In the genomic region with DNA sequence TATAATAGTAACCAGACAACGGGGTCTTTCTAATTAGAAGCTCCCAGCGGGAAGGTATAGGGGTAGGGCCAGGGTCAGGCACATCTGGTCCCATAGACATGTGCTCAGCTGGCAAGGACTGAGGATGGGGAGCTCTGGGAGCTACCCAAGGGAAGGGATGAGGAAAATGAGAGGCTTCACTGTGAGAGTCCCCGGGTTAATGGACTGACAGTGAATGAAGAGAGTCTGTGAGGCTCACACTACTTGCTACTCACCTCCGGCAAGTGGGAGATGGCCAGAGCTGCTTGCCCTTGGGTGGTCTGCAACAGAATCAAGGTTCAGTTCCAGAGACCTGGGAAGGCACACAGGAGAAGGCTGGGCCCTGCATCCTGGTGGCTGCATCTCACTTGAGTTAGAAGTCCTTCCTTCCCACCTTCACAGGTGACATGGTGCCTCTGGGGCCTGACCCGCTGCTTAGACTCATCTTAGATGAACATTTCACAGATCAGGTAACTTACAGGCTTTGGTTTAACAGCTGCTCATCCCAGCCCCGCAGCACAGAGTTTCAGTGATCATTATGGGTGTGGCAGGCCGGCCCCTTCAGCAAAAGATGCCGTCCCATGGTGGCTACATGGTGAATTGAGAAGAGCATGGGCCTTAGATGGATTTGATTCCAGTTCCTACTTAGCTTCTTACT, we compare ENCODE assay signal across 1 cellular context.
TF ChIP-seq lines count a peak whose summit lies in the region.

No MANE protein-coding gene starts in this region.

TF ChIP-seq in GM23338, 12 proteins besides CTCF, POLR2A, EP300 and RAD21 (continued from another document):
- TF ChIP-seq, protein P1, sequence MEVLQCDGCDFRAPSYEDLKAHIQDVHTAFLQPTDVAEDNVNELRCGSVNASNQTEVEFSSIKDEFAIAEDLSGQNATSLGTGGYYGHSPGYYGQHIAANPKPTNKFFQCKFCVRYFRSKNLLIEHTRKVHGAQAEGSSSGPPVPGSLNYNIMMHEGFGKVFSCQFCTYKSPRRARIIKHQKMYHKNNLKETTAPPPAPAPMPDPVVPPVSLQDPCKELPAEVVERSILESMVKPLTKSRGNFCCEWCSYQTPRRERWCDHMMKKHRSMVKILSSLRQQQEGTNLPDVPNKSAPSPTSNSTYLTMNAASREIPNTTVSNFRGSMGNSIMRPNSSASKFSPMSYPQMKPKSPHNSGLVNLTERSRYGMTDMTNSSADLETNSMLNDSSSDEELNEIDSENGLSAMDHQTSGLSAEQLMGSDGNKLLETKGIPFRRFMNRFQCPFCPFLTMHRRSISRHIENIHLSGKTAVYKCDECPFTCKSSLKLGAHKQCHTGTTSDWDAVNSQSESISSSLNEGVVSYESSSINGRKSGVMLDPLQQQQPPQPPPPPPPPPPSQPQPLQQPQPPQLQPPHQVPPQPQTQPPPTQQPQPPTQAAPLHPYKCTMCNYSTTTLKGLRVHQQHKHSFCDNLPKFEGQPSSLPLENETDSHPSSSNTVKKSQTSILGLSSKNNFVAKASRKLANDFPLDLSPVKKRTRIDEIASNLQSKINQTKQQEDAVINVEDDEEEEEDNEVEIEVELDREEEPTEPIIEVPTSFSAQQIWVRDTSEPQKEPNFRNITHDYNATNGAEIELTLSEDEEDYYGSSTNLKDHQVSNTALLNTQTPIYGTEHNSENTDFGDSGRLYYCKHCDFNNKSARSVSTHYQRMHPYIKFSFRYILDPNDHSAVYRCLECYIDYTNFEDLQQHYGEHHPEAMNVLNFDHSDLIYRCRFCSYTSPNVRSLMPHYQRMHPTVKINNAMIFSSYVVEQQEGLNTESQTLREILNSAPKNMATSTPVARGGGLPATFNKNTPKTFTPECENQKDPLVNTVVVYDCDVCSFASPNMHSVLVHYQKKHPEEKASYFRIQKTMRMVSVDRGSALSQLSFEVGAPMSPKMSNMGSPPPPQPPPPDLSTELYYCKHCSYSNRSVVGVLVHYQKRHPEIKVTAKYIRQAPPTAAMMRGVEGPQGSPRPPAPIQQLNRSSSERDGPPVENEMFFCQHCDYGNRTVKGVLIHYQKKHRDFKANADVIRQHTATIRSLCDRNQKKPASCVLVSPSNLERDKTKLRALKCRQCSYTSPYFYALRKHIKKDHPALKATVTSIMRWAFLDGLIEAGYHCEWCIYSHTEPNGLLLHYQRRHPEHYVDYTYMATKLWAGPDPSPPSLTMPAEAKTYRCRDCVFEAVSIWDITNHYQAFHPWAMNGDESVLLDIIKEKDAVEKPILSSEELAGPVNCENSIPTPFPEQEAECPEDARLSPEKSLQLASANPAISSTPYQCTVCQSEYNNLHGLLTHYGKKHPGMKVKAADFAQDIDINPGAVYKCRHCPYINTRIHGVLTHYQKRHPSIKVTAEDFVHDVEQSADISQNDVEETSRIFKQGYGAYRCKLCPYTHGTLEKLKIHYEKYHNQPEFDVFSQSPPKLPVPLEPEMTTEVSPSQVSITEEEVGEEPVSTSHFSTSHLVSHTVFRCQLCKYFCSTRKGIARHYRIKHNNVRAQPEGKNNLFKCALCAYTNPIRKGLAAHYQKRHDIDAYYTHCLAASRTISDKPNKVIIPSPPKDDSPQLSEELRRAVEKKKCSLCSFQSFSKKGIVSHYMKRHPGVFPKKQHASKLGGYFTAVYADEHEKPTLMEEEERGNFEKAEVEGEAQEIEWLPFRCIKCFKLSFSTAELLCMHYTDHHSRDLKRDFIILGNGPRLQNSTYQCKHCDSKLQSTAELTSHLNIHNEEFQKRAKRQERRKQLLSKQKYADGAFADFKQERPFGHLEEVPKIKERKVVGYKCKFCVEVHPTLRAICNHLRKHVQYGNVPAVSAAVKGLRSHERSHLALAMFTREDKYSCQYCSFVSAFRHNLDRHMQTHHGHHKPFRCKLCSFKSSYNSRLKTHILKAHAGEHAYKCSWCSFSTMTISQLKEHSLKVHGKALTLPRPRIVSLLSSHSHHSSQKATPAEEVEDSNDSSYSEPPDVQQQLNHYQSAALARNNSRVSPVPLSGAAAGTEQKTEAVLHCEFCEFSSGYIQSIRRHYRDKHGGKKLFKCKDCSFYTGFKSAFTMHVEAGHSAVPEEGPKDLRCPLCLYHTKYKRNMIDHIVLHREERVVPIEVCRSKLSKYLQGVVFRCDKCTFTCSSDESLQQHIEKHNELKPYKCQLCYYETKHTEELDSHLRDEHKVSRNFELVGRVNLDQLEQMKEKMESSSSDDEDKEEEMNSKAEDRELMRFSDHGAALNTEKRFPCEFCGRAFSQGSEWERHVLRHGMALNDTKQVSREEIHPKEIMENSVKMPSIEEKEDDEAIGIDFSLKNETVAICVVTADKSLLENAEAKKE (CRISPR knock-in tag; IDR thresholded peaks at IDR 0.05), result no peak
- TF ChIP-seq ZNF331 (CRISPR knock-in tag; IDR thresholded peaks at IDR 0.05; ENCODE audit: low read depth) (no peak), POLR2AphosphoS5 (IDR thresholded peaks at IDR 0.05; ENCODE audit: low read depth) (no peak), CREB1 (CRISPR knock-in tag; IDR thresholded peaks at IDR 0.05; ENCODE audit: low read depth) (no peak), EZH2phosphoT487 (IDR thresholded peaks at IDR 0.05; ENCODE audit: unreplicated experiment) (no peak)
- TF ChIP-seq, protein P2, sequence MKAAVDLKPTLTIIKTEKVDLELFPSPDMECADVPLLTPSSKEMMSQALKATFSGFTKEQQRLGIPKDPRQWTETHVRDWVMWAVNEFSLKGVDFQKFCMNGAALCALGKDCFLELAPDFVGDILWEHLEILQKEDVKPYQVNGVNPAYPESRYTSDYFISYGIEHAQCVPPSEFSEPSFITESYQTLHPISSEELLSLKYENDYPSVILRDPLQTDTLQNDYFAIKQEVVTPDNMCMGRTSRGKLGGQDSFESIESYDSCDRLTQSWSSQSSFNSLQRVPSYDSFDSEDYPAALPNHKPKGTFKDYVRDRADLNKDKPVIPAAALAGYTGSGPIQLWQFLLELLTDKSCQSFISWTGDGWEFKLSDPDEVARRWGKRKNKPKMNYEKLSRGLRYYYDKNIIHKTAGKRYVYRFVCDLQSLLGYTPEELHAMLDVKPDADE (IDR thresholded peaks at IDR 0.05), result no peak
- TF ChIP-seq, protein P3, sequence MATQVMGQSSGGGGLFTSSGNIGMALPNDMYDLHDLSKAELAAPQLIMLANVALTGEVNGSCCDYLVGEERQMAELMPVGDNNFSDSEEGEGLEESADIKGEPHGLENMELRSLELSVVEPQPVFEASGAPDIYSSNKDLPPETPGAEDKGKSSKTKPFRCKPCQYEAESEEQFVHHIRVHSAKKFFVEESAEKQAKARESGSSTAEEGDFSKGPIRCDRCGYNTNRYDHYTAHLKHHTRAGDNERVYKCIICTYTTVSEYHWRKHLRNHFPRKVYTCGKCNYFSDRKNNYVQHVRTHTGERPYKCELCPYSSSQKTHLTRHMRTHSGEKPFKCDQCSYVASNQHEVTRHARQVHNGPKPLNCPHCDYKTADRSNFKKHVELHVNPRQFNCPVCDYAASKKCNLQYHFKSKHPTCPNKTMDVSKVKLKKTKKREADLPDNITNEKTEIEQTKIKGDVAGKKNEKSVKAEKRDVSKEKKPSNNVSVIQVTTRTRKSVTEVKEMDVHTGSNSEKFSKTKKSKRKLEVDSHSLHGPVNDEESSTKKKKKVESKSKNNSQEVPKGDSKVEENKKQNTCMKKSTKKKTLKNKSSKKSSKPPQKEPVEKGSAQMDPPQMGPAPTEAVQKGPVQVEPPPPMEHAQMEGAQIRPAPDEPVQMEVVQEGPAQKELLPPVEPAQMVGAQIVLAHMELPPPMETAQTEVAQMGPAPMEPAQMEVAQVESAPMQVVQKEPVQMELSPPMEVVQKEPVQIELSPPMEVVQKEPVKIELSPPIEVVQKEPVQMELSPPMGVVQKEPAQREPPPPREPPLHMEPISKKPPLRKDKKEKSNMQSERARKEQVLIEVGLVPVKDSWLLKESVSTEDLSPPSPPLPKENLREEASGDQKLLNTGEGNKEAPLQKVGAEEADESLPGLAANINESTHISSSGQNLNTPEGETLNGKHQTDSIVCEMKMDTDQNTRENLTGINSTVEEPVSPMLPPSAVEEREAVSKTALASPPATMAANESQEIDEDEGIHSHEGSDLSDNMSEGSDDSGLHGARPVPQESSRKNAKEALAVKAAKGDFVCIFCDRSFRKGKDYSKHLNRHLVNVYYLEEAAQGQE (IDR thresholded peaks at IDR 0.05; ENCODE audit: unreplicated experiment), result no peak
TF ChIP-seq in GM23338: peak in this region for 0.
